13 cellular contexts compared by ENCODE assay signal in the genomic region with DNA sequence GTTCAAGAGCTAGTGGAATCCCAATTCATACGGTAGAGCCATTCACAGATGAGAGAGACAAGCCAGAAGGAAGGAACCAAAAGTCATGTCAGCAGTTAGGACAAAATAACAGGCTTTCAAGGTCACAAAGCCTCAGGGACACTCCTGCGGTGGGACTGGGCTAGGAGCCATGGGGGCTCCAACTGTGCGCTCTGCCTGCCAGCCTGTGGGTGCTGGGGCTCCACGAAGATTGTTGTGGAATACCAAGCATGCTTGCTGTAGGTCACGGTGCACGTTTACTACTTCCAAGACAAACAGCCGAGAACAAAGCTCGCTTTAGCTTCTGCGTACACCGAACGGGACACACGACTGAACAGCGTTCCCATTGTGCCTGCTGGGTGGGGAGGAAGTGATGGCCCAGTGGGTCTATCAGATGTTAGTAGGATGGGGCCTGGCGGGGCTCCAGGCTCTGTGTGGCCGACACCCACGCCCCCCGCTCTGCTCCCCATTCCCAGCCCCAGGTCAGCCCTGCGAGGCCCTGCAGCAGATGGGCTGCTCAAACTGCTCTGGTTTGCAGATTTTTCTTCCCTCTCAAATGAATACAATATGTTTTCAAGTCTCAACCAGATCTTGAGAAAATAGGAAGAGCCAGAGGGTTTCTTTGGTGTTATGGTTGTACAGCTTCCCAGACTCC.
DNase-seq lines count a peak whose midpoint lies in the region; TF ChIP-seq lines count a peak whose summit lies in the region.
"Had no signal": no experiment of that assay in that cellular context is flagged by ENCODE, and none has a peak within 500 bp of the region (broad histone marks: within the 10 kb centered on the region; RNA-seq: fewer than 3 reads in every experiment).

No MANE protein-coding gene starts in this region.

- peaks cover 30% of the 10 kb centered on the region for H3K4me1 Mint-ChIP-seq in HFFc6 (ENCODE audit: low read depth)
- peaks cover 43% of the 10 kb centered on the region for H3K4me1 Mint-ChIP-seq in chondrocyte (ENCODE audit: low read depth)
- H3K4me1 Mint-ChIP-seq in activated CD4-positive, alpha-beta T cell treated with anti-CD3 and anti-CD28 coated beads, Interleukin-2, amount 10 ng/mL, durations not matched to agents 24 days and 14 days, result no peaks in the 10 kb centered on the region
- H3K4me1 Mint-ChIP-seq: activated naive CD4-positive, alpha-beta T cell treated with anti-CD3 and anti-CD28 coated beads, Interleukin-2, amount 50 U/mL, for 24 hours had no signal

- peaks cover 42% of the 10 kb centered on the region for H3K36me3 Mint-ChIP-seq in HFFc6 (ENCODE audit: low read depth)
- peaks cover 20% of the 10 kb centered on the region for H3K36me3 Mint-ChIP-seq in chondrocyte (ENCODE audit: low read depth)
- H3K36me3 Mint-ChIP-seq in activated CD4-positive, alpha-beta T cell treated with anti-CD3 and anti-CD28 coated beads, Interleukin-2, amount 10 ng/mL, durations not matched to agents 24 days and 14 days (ENCODE audit: low read depth), result no peaks in the 10 kb centered on the region
- H3K36me3 Mint-ChIP-seq: activated naive CD4-positive, alpha-beta T cell treated with anti-CD3 and anti-CD28 coated beads, Interleukin-2, amount 50 U/mL, for 24 hours had no signal

- H3K4me3 ChIP-seq in sigmoid colon, result no peak overlapping the region
- H3K4me3 ChIP-seq: BLaER1, GM23248 had no signal

- 0 out of 2 replicates have a peak overlapping the region, but pooled peaks have one; percentile 31 for H3K27ac Mint-ChIP-seq in HFFc6
- H3K27ac Mint-ChIP-seq in chondrocyte (ENCODE audit: unreplicated experiment), result peak overlapping the region; percentile 72
- H3K27ac Mint-ChIP-seq in activated CD4-positive, alpha-beta T cell treated with anti-CD3 and anti-CD28 coated beads, Interleukin-2, amount 10 ng/mL, durations not matched to agents 24 days and 14 days, result no peak overlapping the region
- H3K27ac Mint-ChIP-seq: activated naive CD4-positive, alpha-beta T cell treated with anti-CD3 and anti-CD28 coated beads, Interleukin-2, amount 50 U/mL, for 24 hours had no signal

- H3K9me3 Mint-ChIP-seq in HFFc6 (no peaks in the 10 kb centered on the region), chondrocyte (ENCODE audit: low read depth) (no peaks in the 10 kb centered on the region)
- no peaks in the 10 kb centered on the region for H3K9me3 Mint-ChIP-seq in activated CD4-positive, alpha-beta T cell treated with anti-CD3 and anti-CD28 coated beads, Interleukin-2, amount 10 ng/mL, durations not matched to agents 24 days and 14 days
- H3K9me3 Mint-ChIP-seq: activated naive CD4-positive, alpha-beta T cell treated with anti-CD3 and anti-CD28 coated beads, Interleukin-2, amount 50 U/mL, for 24 hours had no signal

- DNase-seq in HFFc6 (no peak), chondrocyte (ENCODE audit: low spot score) (no peak), iris pigment epithelial cell (ENCODE audit: low read depth) (peak; percentile 53), sigmoid colon (no peak), KBM-7 (no peak), DMS 273 (lab: John Stamatoyannopoulos, UW; ENCODE audit: unreplicated experiment) (no peak), NCI-H1105 treated with DMSO at 0.1 percent for 48 hours (lab: John Stamatoyannopoulos, UW) (no peak)
- no peak for DNase-seq in activated CD4-positive, alpha-beta T cell treated with anti-CD3 and anti-CD28 coated beads, Interleukin-2, amount 10 ng/mL, durations not matched to agents 24 days and 14 days
- DNase-seq: GM23248, kidney glomerular epithelial cell, retina had no signal

- H3K27me3 ChIP-seq in sigmoid colon, result no peaks in the 10 kb centered on the region
- H3K27me3 ChIP-seq: BLaER1 had no signal

- no peak for TF ChIP-seq EP300 in sigmoid colon (IDR thresholded peaks at IDR 0.05)

- no peaks in the 10 kb centered on the region for H3K9me3 ChIP-seq in sigmoid colon
- H3K9me3 ChIP-seq: BLaER1 had no signal

- peaks cover 0 to 34% (median 24%) of the 10 kb centered on the region in 4 donors for H3K4me1 ChIP-seq in sigmoid colon

- H3K27me3 Mint-ChIP-seq in HFFc6 (ENCODE audit: insufficient read depth), result peaks cover 2% of the 10 kb centered on the region; the same call in 1 of the 2 replicates
- H3K27me3 Mint-ChIP-seq in chondrocyte (ENCODE audit: low read depth), result no peaks in the 10 kb centered on the region
- H3K27me3 Mint-ChIP-seq in activated CD4-positive, alpha-beta T cell treated with anti-CD3 and anti-CD28 coated beads, Interleukin-2, amount 10 ng/mL, durations not matched to agents 24 days and 14 days, result no peaks in the 10 kb centered on the region

- TF ChIP-seq CTCF in HFFc6 (IDR thresholded peaks at IDR 0.05), result no peak
- TF ChIP-seq CTCF in chondrocyte (IDR thresholded peaks at IDR 0.05), result no peak
- TF ChIP-seq CTCF in sigmoid colon (IDR thresholded peaks at IDR 0.05), result no peak

- intact Hi-C loops in sigmoid colon (cut with DNase I), result no loop called here
- intact Hi-C loops in activated CD4-positive, alpha-beta T cell treated with anti-CD3 and anti-CD28 coated beads, Interleukin-2, amount 10 ng/mL, durations not matched to agents 24 days and 14 days (cut with micrococcal nuclease), result no loop called here

- peaks cover 18 to 59% (median 40%) of the 10 kb centered on the region in 4 donors for H3K36me3 ChIP-seq in sigmoid colon
- H3K36me3 ChIP-seq: BLaER1 had no signal

- WGBS in sigmoid colon, 2 donors, result 22 to 71% methylated on average over 18 of the region's 18 CpGs

- H3K27ac ChIP-seq in sigmoid colon, result peak overlapping the region; percentile 24 to 61 (median 48)
- H3K27ac ChIP-seq: BLaER1, GM23248 had no signal

- in situ Hi-C loops in KBM-7 (cut with MboI; ENCODE audit: low pct_unique_long_range_greater_than_20kb, low sequenced_read_pairs), result no loop called here

- H3K4me3 Mint-ChIP-seq in HFFc6, result no peak overlapping the region
- H3K4me3 Mint-ChIP-seq in chondrocyte (ENCODE audit: unreplicated experiment), result peak overlapping the region; percentile 27
- no peak overlapping the region for H3K4me3 Mint-ChIP-seq in activated CD4-positive, alpha-beta T cell treated with anti-CD3 and anti-CD28 coated beads, Interleukin-2, amount 10 ng/mL, durations not matched to agents 24 days and 14 days
- H3K4me3 Mint-ChIP-seq: activated naive CD4-positive, alpha-beta T cell treated with anti-CD3 and anti-CD28 coated beads, Interleukin-2, amount 50 U/mL, for 24 hours had no signal

- TF ChIP-seq POLR2A in sigmoid colon (IDR thresholded peaks at IDR 0.05), result no peak
